ENCODE assay signal across 17 cellular contexts in genomic region chr17:78345791-78346494, GRCh38. TPM values are rescaled to one million over a fixed set of nuclear protein-coding genes. Genes with fewer than 3 reads are reported as not detected.
DNase-seq lines count a peak whose midpoint lies in the region; ATAC-seq, FAIRE-seq and TF ChIP-seq lines count a peak whose summit lies in the region.
"Had no signal": no experiment of that assay in that cellular context is flagged by ENCODE, and none has a peak within 500 bp of the region (broad histone marks: within the 10 kb centered on the region; RNA-seq: fewer than 3 reads in every experiment).

No MANE protein-coding gene starts in this region.

- H3K36me3 Mint-ChIP-seq in activated naive CD8-positive, alpha-beta T cell treated with anti-CD3 and anti-CD28 coated beads, Interleukin-2, amount 10 ng/mL, durations not matched to agents 7 days and 5 days, result no peaks in the 10 kb centered on the region
- H3K36me3 Mint-ChIP-seq in activated naive CD8-positive, alpha-beta T cell treated with anti-CD3 and anti-CD28 coated beads, Interleukin-2, amount 50 U/mL, for 24 hours (ENCODE audit: low read depth), result no peaks in the 10 kb centered on the region
- peaks cover 0 to 3% (median 0%) of the 10 kb centered on the region in 5 donors for H3K36me3 Mint-ChIP-seq in naive thymus-derived CD4-positive, alpha-beta T cell
- H3K36me3 Mint-ChIP-seq in stimulated activated memory B cell treated with anti-CD40 and anti-IgM and Interleukin-4, amounts not matched to agents 10 μg/mL and 1 μg/mL and 100 μg/mL, for 72 hours, result no peaks in the 10 kb centered on the region

- H3K27ac Mint-ChIP-seq in activated naive CD8-positive, alpha-beta T cell treated with anti-CD3 and anti-CD28 coated beads, Interleukin-2, amount 10 ng/mL, durations not matched to agents 7 days and 5 days, result peak overlapping the region; percentile 31
- H3K27ac Mint-ChIP-seq in activated naive CD8-positive, alpha-beta T cell treated with anti-CD3 and anti-CD28 coated beads, Interleukin-2, amount 50 U/mL, for 24 hours, result no peak overlapping the region
- peak overlapping the region in 8 of 9 donors; percentile 19 to 98 (median 97) for H3K27ac Mint-ChIP-seq in naive thymus-derived CD4-positive, alpha-beta T cell
- H3K27ac Mint-ChIP-seq in stimulated activated memory B cell treated with anti-CD40 and anti-IgM and Interleukin-4, amounts not matched to agents 10 μg/mL and 1 μg/mL and 100 μg/mL, for 72 hours, result peak overlapping the region; percentile 85
- no peak overlapping the region for H3K27ac Mint-ChIP-seq in stimulated activated naive CD8-positive, alpha-beta T cell treated with anti-CD3 and anti-CD28 coated beads, Interleukin-15, amount 100 ng/mL, for 72 hours

- no peaks in the 10 kb centered on the region for H4K20me1 ChIP-seq in H1 (replicated peaks in 1 of 2; ENCODE audit: control insufficient read depth in 1 of 2, insufficient read depth in 2 of 2, low read length in 2 of 2)

- no peak overlapping the region for H2BK12ac ChIP-seq in H1 (ENCODE audit: low read depth, low read length)

- WGBS in H1 (ENCODE audit: extremely low coverage in 1 of 2, insufficient coverage in 1 of 2, insufficient read length in 1 of 2, insufficient replicate concordance in 2 of 2, low coverage in 1 of 2, low lambda C conversion rate in 2 of 2, missing lambda C conversion rate in 1 of 2), 2 experiments, result 91% methylated on average over 10 of the region's 10 CpGs; no CpG with 5 or more reads in 1 of the 2 experiments

- no peak overlapping the region for H2AFZ ChIP-seq in H1 (ENCODE audit: low read length)

- no peak overlapping the region for H4K91ac ChIP-seq in H1 (replicated peaks; ENCODE audit: insufficient read length, low read length)

- H3K56ac ChIP-seq in H1 (replicated peaks; ENCODE audit: insufficient read length, low read depth, low read length), result no peak overlapping the region

- peaks cover 0 to 15% (median 6%) of the 10 kb centered on the region in 4 experiments; a peak in 4 of 7 replicates for H3K27me3 ChIP-seq in H1 (replicated peaks in 1 of 4; ENCODE audit: control insufficient read depth in 3 of 4, extremely low read depth in 1 of 4, insufficient read depth in 3 of 4, low read length in 3 of 4)
- no peaks in the 10 kb centered on the region for H3K27me3 ChIP-seq in naive thymus-derived CD4-positive, alpha-beta T cell (ENCODE audit: control insufficient read depth in 2 of 2, insufficient read depth in 2 of 2, low read length in 2 of 2)

- no peak overlapping the region for H3K4me3 ChIP-seq in H1 (ENCODE audit: extremely low read depth in 1 of 4, insufficient read depth in 2 of 4, low read depth in 3 of 4, low read length in 4 of 4)
- H3K4me3 ChIP-seq in naive thymus-derived CD4-positive, alpha-beta T cell (ENCODE audit: low read length), result no peak overlapping the region

- H3K23ac ChIP-seq in H1 (ENCODE audit: insufficient read length), result no peak overlapping the region

- no peaks in the 10 kb centered on the region for H3K79me2 ChIP-seq in H1 (ENCODE audit: control insufficient read depth in 1 of 2, insufficient read depth in 2 of 2, low read length in 2 of 2)

- POLR2A ChIA-PET in activated naive CD8-positive, alpha-beta T cell treated with anti-CD3 and anti-CD28 coated beads, Interleukin-2, amount 10 ng/mL, durations not matched to agents 7 days and 5 days (lab: Charles Lee), result interaction anchor here (0.8 kb wide), 1 partner anchor 10 kb away, joined by 3 read pairs; no protein-coding TSS in a partner anchor
- POLR2A ChIA-PET in H1 (lab: Charles Lee; ENCODE audit: partially characterized antibody), result interaction anchor here (1.5 to 5.2 kb wide), 2 partner anchors 14 to 17 kb away, joined by 3 to 29 read pairs; partner anchors contain the start of gene SOCS3
- POLR2A ChIA-PET in naive thymus-derived CD4-positive, alpha-beta T cell (lab: Charles Lee), result interaction anchor here (0.6 to 3.9 kb wide), 4 partner anchors 11 to 36 kb away, joined by 3 to 15 read pairs (median 6); no protein-coding TSS in a partner anchor

- no peaks in the 10 kb centered on the region for H3K79me1 ChIP-seq in H1 (ENCODE audit: low read depth, low read length)

- H2BK20ac ChIP-seq in H1 (ENCODE audit: low read length), result no peak overlapping the region

- H4K5ac ChIP-seq in H1 (ENCODE audit: insufficient read length, low read depth, low read length), result no peak overlapping the region

- no peak overlapping the region for H2BK15ac ChIP-seq in H1 (ENCODE audit: low read length)

- H2AK5ac ChIP-seq in H1 (ENCODE audit: low read depth, low read length), result peak overlapping the region; percentile 53; the same call in 1 of the 2 replicates

- H3K9me3 ChIP-seq in H1 (ENCODE audit: insufficient read depth in 2 of 2, low read depth in 1 of 2, low read length in 1 of 2), result no peaks in the 10 kb centered on the region
- H3K9me3 ChIP-seq in naive thymus-derived CD4-positive, alpha-beta T cell (ENCODE audit: control insufficient read depth in 2 of 3, low read length in 3 of 3), result no peaks in the 10 kb centered on the region

- H3K14ac ChIP-seq in H1 (ENCODE audit: insufficient read length), result no peak overlapping the region

- H3K9me3 Mint-ChIP-seq in activated naive CD8-positive, alpha-beta T cell treated with anti-CD3 and anti-CD28 coated beads, Interleukin-2, amount 10 ng/mL, durations not matched to agents 7 days and 5 days, result no peaks in the 10 kb centered on the region
- no peaks in the 10 kb centered on the region for H3K9me3 Mint-ChIP-seq in activated naive CD8-positive, alpha-beta T cell treated with anti-CD3 and anti-CD28 coated beads, Interleukin-2, amount 50 U/mL, for 24 hours
- no peaks in the 10 kb centered on the region for H3K9me3 Mint-ChIP-seq in naive thymus-derived CD4-positive, alpha-beta T cell
- H3K9me3 Mint-ChIP-seq in stimulated activated memory B cell treated with anti-CD40 and anti-IgM and Interleukin-4, amounts not matched to agents 10 μg/mL and 1 μg/mL and 100 μg/mL, for 72 hours, result no peaks in the 10 kb centered on the region
- H3K9me3 Mint-ChIP-seq in stimulated activated naive CD8-positive, alpha-beta T cell treated with anti-CD3 and anti-CD28 coated beads, Interleukin-15, amount 100 ng/mL, for 72 hours, result no peaks in the 10 kb centered on the region

- peaks cover 14% of the 10 kb centered on the region for H3K27me3 Mint-ChIP-seq in activated naive CD8-positive, alpha-beta T cell treated with anti-CD3 and anti-CD28 coated beads, Interleukin-2, amount 10 ng/mL, durations not matched to agents 7 days and 5 days
- H3K27me3 Mint-ChIP-seq in activated naive CD8-positive, alpha-beta T cell treated with anti-CD3 and anti-CD28 coated beads, Interleukin-2, amount 50 U/mL, for 24 hours, result no peaks in the 10 kb centered on the region
- H3K27me3 Mint-ChIP-seq in naive thymus-derived CD4-positive, alpha-beta T cell, result no peaks in the 10 kb centered on the region
- no peaks in the 10 kb centered on the region for H3K27me3 Mint-ChIP-seq in stimulated activated memory B cell treated with anti-CD40 and anti-IgM and Interleukin-4, amounts not matched to agents 10 μg/mL and 1 μg/mL and 100 μg/mL, for 72 hours
- no peaks in the 10 kb centered on the region for H3K27me3 Mint-ChIP-seq in stimulated activated naive CD8-positive, alpha-beta T cell treated with anti-CD3 and anti-CD28 coated beads, Interleukin-15, amount 100 ng/mL, for 72 hours

- CTCF ChIA-PET in H1 (lab: Charles Lee; ENCODE audit: partially characterized antibody), result interaction anchor here (0.6 to 2.7 kb wide), 12 partner anchors 15 to 95 kb away, joined by 3 to 8 read pairs (median 5); no protein-coding TSS in a partner anchor
- CTCF ChIA-PET in naive thymus-derived CD4-positive, alpha-beta T cell (lab: Charles Lee), result interaction anchor here (0.6 to 2.5 kb wide), 4 partner anchors 9 to 96 kb away, joined by 3 to 11 read pairs (median 3); no protein-coding TSS in a partner anchor

- H3K4me1 ChIP-seq in H1 (replicated peaks in 1 of 4; ENCODE audit: control insufficient read depth in 3 of 4, insufficient read depth in 4 of 4, low read length in 3 of 4), result peaks cover 0 to 17% (median 14%) of the 10 kb centered on the region in 4 experiments; a peak in 5 of 7 replicates
- H3K4me1 ChIP-seq in naive thymus-derived CD4-positive, alpha-beta T cell (ENCODE audit: control insufficient read depth in 2 of 2, insufficient read depth in 2 of 2, low read length in 2 of 2), result peaks cover 49 to 75% of the 10 kb centered on the region in 2 donors

- H3K18ac ChIP-seq in H1 (ENCODE audit: extremely low read depth, low read length), result no peak overlapping the region

- no peak overlapping the region for H4K8ac ChIP-seq in H1 (ENCODE audit: extremely low read depth, insufficient read depth, low read length)

- no peak for ATAC-seq in activated naive CD8-positive, alpha-beta T cell treated with anti-CD3 and anti-CD28 coated beads, Interleukin-2, amount 10 ng/mL, durations not matched to agents 7 days and 5 days (ENCODE audit: low read depth)
- ATAC-seq in activated naive CD8-positive, alpha-beta T cell treated with anti-CD3 and anti-CD28 coated beads, Interleukin-2, amount 50 U/mL, for 24 hours, result no peak
- no peak for ATAC-seq in naive thymus-derived CD4-positive, alpha-beta T cell
- no peak for ATAC-seq in stimulated activated memory B cell treated with anti-CD40 and anti-IgM and Interleukin-4, amounts not matched to agents 10 μg/mL and 1 μg/mL and 100 μg/mL, for 72 hours
- no peak for ATAC-seq in GM21737 (IDR thresholded peaks at IDR 0.05; ENCODE audit: unreplicated experiment)
- ATAC-seq in stimulated activated naive CD8-positive, alpha-beta T cell treated with anti-CD3 and anti-CD28 coated beads, Interleukin-15, amount 100 ng/mL, for 72 hours, result no peak

- no peak overlapping the region for H3K4me2 ChIP-seq in H1 (ENCODE audit: insufficient read depth in 1 of 2, low read depth in 2 of 2, low read length in 2 of 2)
- H3K4me2 ChIP-seq: KMS-11 had no signal

- peaks cover 2% of the 10 kb centered on the region; the same call in 1 of the 2 replicates for H3K23me2 ChIP-seq in H1 (ENCODE audit: low read depth, low read length)

- H3K4ac ChIP-seq in H1 (replicated peaks; ENCODE audit: insufficient read length, low read depth, low read length), result no peak overlapping the region

- no peak overlapping the region for H3K27ac ChIP-seq in H1 (ENCODE audit: low read depth, low read length)
- H3K27ac ChIP-seq in naive thymus-derived CD4-positive, alpha-beta T cell (ENCODE audit: low read depth, low read length), result peak overlapping the region; percentile 82
- H3K27ac ChIP-seq: KMS-11 had no signal

- TF ChIP-seq EP300 in H1 (IDR thresholded peaks at IDR 0.05; ENCODE audit: borderline replicate concordance in 1 of 2, low read depth in 2 of 2, low read length in 2 of 2), result no peak

- H3K9ac ChIP-seq in H1 (replicated peaks in 1 of 4; ENCODE audit: extremely low read depth in 1 of 4, low read depth in 3 of 4, low read length in 3 of 4), result no peak overlapping the region
- H3K9ac ChIP-seq: KMS-11 had no signal

- FAIRE-seq in H1 (lab: Jason Lieb, UNC), result no peak
- FAIRE-seq: GM18507 had no signal

- H3K36me3 ChIP-seq in H1 (ENCODE audit: control insufficient read depth in 2 of 4, insufficient read depth in 4 of 4, low read length in 3 of 4), result no peaks in the 10 kb centered on the region
- no peaks in the 10 kb centered on the region for H3K36me3 ChIP-seq in naive thymus-derived CD4-positive, alpha-beta T cell (ENCODE audit: control insufficient read depth in 2 of 3, insufficient read depth in 3 of 3, low read length in 3 of 3)

- intact Hi-C loops in naive thymus-derived CD4-positive, alpha-beta T cell (cut with micrococcal nuclease), result no loop called here

- no peak overlapping the region for H2BK120ac ChIP-seq in H1 (replicated peaks; ENCODE audit: low read depth, low read length)

- DNase-seq in activated naive CD8-positive, alpha-beta T cell treated with anti-CD3 and anti-CD28 coated beads, Interleukin-2, amount 10 ng/mL, durations not matched to agents 7 days and 5 days, result no peak
- DNase-seq in activated naive CD8-positive, alpha-beta T cell treated with anti-CD3 and anti-CD28 coated beads, Interleukin-2, amount 50 U/mL, for 24 hours, result no peak
- DNase-seq in H1 (ENCODE audit: low read depth in 1 of 2, low spot score in 2 of 2) (no peak), UCSD-AML1 (lab: John Stamatoyannopoulos, UW; ENCODE audit: unreplicated experiment) (no peak)
- DNase-seq in naive thymus-derived CD4-positive, alpha-beta T cell, result no peak
- no peak for DNase-seq in stimulated activated naive CD8-positive, alpha-beta T cell treated with anti-CD3 and anti-CD28 coated beads, Interleukin-15, amount 100 ng/mL, for 72 hours
- DNase-seq: 8988T, C1 segment of cervical spinal cord, DMS53, NCI-H1092, NCI-H2107, NCI-H345, NCI-H526 treated with DMSO at 0.1 percent for 48 hours had no signal

- H3K4me3 Mint-ChIP-seq in activated naive CD8-positive, alpha-beta T cell treated with anti-CD3 and anti-CD28 coated beads, Interleukin-2, amount 10 ng/mL, durations not matched to agents 7 days and 5 days, result no peak overlapping the region
- H3K4me3 Mint-ChIP-seq in activated naive CD8-positive, alpha-beta T cell treated with anti-CD3 and anti-CD28 coated beads, Interleukin-2, amount 50 U/mL, for 24 hours, result no peak overlapping the region
- H3K4me3 Mint-ChIP-seq in naive thymus-derived CD4-positive, alpha-beta T cell, result peak overlapping the region in 4 of 10 donors; percentile 2 to 85 (median 20)
- H3K4me3 Mint-ChIP-seq in stimulated activated memory B cell treated with anti-CD40 and anti-IgM and Interleukin-4, amounts not matched to agents 10 μg/mL and 1 μg/mL and 100 μg/mL, for 72 hours, result no peak overlapping the region
- H3K4me3 Mint-ChIP-seq in stimulated activated naive CD8-positive, alpha-beta T cell treated with anti-CD3 and anti-CD28 coated beads, Interleukin-15, amount 100 ng/mL, for 72 hours, result no peak overlapping the region

- H3K4me1 Mint-ChIP-seq in activated naive CD8-positive, alpha-beta T cell treated with anti-CD3 and anti-CD28 coated beads, Interleukin-2, amount 10 ng/mL, durations not matched to agents 7 days and 5 days, result peaks cover 40% of the 10 kb centered on the region
- H3K4me1 Mint-ChIP-seq in activated naive CD8-positive, alpha-beta T cell treated with anti-CD3 and anti-CD28 coated beads, Interleukin-2, amount 50 U/mL, for 24 hours, result peaks cover 58% of the 10 kb centered on the region
- peaks cover 62 to 86% (median 80%) of the 10 kb centered on the region in 7 donors for H3K4me1 Mint-ChIP-seq in naive thymus-derived CD4-positive, alpha-beta T cell
- H3K4me1 Mint-ChIP-seq in stimulated activated memory B cell treated with anti-CD40 and anti-IgM and Interleukin-4, amounts not matched to agents 10 μg/mL and 1 μg/mL and 100 μg/mL, for 72 hours, result peaks cover 75% of the 10 kb centered on the region
- H3K4me1 Mint-ChIP-seq in stimulated activated naive CD8-positive, alpha-beta T cell treated with anti-CD3 and anti-CD28 coated beads, Interleukin-15, amount 100 ng/mL, for 72 hours, result peaks cover 73% of the 10 kb centered on the region

- no peak for TF ChIP-seq CTCF in H1 (IDR thresholded peaks at IDR 0.05; ENCODE audit: control extremely low read depth in 1 of 3, insufficient read depth in 1 of 3, low read depth in 1 of 3, low read length in 3 of 3)

- TF ChIP-seq POLR2A in H1 (IDR thresholded peaks at IDR 0.05; ENCODE audit: control extremely low read depth in 1 of 2, low read depth in 2 of 2, low read length in 2 of 2), result no peak

- no peak for TF ChIP-seq RAD21 in H1 (IDR thresholded peaks at IDR 0.05 in 1 of 2, conservative IDR thresholded peaks at IDR 0.05 in 1 of 2; ENCODE audit: low read depth in 2 of 2, low read length in 2 of 2)

- no peak overlapping the region; the same call in 1 of the 2 replicates for H2BK5ac ChIP-seq in H1 (ENCODE audit: low read depth, low read length)

RNA-seq across cellular contexts. Expression of gene SOCS3, which starts 13.9 kb away (rescaled TPM):
- 1 to 10 TPM; 6.6 to 6.7 TPM for total RNA-seq in activated naive CD8-positive, alpha-beta T cell treated with anti-CD3 and anti-CD28 coated beads, Interleukin-2, amount 10 ng/mL, durations not matched to agents 7 days and 5 days
- 47.9 and 49.4 TPM in 2 replicates for total RNA-seq in H1 (2021; fragmentation: NEBNext Ultra II Directional; extraction: Animal tissue kit (Norgen Biotek cat#: 25700))
- 10.1 and 15.2 TPM in 2 replicates for polyA plus RNA-seq in H1 (2011; rRNA removed)
- polyA plus RNA-seq in H1 (2011; cell fraction: cytosol; rRNA removed), result 13.5 TPM
- polyA plus RNA-seq in H1 (2011; cell fraction: nucleus; rRNA removed), result 33.4 TPM
- 13.7 to 17.9 TPM (median 15.6 TPM) in 4 replicates for polyA plus RNA-seq in H1 (2012, experiment 1 of 2)
- polyA plus RNA-seq in H1 (2012, experiment 2 of 2), result 21.7 TPM
- 28.0 TPM for polyA plus RNA-seq in H1 (2013, experiment 1 of 2)
- polyA plus RNA-seq in H1 (2013, experiment 2 of 2), result 27.0 TPM
- polyA minus RNA-seq in H1 (2011; rRNA and poly(A)+ RNA removed), result 7.3 and 11.0 TPM in 2 replicates
- polyA minus RNA-seq in H1 (2011; cell fraction: cytosol; rRNA and poly(A)+ RNA removed), result 17.7 TPM
- 14.3 TPM for polyA minus RNA-seq in H1 (2011; cell fraction: nucleus; rRNA and poly(A)+ RNA removed)
- 100 to 1,000 TPM in 3 of 5 experiments, 1 to 10 TPM in 2; 8.1 to 281 (median 110) TPM for total RNA-seq in naive thymus-derived CD4-positive, alpha-beta T cell
- 100 to 1,000 TPM in 1 of 2 donors, 10 to 100 TPM in 1; 58.4 to 206 TPM for polyA plus RNA-seq in naive thymus-derived CD4-positive, alpha-beta T cell

RNA-seq across cellular contexts. Expression of gene PGS1, which starts 32.5 kb away (rescaled TPM):
- total RNA-seq in activated naive CD8-positive, alpha-beta T cell treated with anti-CD3 and anti-CD28 coated beads, Interleukin-2, amount 10 ng/mL, durations not matched to agents 7 days and 5 days, result 10 to 100 TPM; 70.2 to 73.2 TPM
- total RNA-seq in H1 (2021; fragmentation: NEBNext Ultra II Directional; extraction: Animal tissue kit (Norgen Biotek cat#: 25700)), result 56.7 and 60.0 TPM in 2 replicates
- 46.7 and 69.3 TPM in 2 replicates for polyA plus RNA-seq in H1 (2011; rRNA removed)
- 69.5 TPM for polyA plus RNA-seq in H1 (2011; cell fraction: cytosol; rRNA removed)
- polyA plus RNA-seq in H1 (2011; cell fraction: nucleus; rRNA removed), result 180 TPM
- 38.8 to 53.2 TPM (median 48.6 TPM) in 4 replicates for polyA plus RNA-seq in H1 (2012, experiment 1 of 2)
- polyA plus RNA-seq in H1 (2012, experiment 2 of 2), result 42.4 TPM
- polyA plus RNA-seq in H1 (2013, experiment 1 of 2), result 34.5 TPM
- 33.4 TPM for polyA plus RNA-seq in H1 (2013, experiment 2 of 2)
- polyA minus RNA-seq in H1 (2011; rRNA and poly(A)+ RNA removed), result 49.7 and 65.7 TPM in 2 replicates
- 37.5 TPM for polyA minus RNA-seq in H1 (2011; cell fraction: cytosol; rRNA and poly(A)+ RNA removed)
- polyA minus RNA-seq in H1 (2011; cell fraction: nucleus; rRNA and poly(A)+ RNA removed), result 62.2 TPM
- total RNA-seq in naive thymus-derived CD4-positive, alpha-beta T cell, result 10 to 100 TPM; 66.6 to 84.3 (median 82.0) TPM
- 10 to 100 TPM; 36.1 to 52.3 TPM for polyA plus RNA-seq in naive thymus-derived CD4-positive, alpha-beta T cell

Comparison
In these comparisons a context has a peak if more than half of its experiments do, and no peak if none do; other contexts are left out.
1. H3K27ac Mint-ChIP-seq: peak in activated naive CD8-positive, alpha-beta T cell treated with anti-CD3 and anti-CD28 coated beads, Interleukin-2, amount 10 ng/mL, durations not matched to agents 7 days and 5 days (single experiment), naive thymus-derived CD4-positive, alpha-beta T cell (8 of 9) and stimulated activated memory B cell treated with anti-CD40 and anti-IgM and Interleukin-4, amounts not matched to agents 10 μg/mL and 1 μg/mL and 100 μg/mL, for 72 hours (single experiment); none in activated naive CD8-positive, alpha-beta T cell treated with anti-CD3 and anti-CD28 coated beads, Interleukin-2, amount 50 U/mL, for 24 hours (single experiment) and stimulated activated naive CD8-positive, alpha-beta T cell treated with anti-CD3 and anti-CD28 coated beads, Interleukin-15, amount 100 ng/mL, for 72 hours (0 of 2).